Comparison of ENCODE assay signal across 18 cellular contexts in the genomic region with DNA sequence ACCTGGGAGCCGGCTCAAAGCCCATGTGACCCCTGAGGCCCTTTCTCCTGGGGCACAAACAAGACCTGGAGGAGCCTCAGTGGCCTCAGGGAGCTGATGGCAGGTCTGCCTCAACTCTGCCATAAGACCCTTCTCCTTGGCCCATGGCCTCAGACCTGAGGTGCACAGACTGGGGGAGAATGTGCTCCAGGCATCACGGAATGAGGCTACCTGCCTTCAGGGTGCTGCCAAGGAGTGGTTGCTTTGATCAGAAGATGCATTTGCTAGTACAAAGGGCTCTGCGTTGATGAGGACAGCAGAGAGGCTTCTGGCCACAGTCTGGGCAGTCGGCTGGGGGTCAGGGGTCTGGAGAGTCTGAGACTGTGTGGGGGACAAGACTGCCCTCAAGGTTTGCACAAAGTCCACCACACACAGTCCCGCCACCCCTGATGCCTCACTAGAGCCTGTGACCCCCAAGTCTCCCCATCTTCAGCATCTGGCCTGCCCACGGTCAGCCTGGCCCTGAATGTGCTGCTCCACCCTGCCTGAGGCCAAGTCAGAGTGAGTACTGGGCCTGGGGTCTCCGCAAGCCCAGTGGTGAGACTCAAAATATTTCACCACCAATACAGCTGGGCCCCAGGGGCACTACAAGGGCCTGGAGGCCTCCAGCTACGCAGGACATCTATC. TPM values are rescaled to one million over a fixed set of nuclear protein-coding genes. Genes with fewer than 3 reads are reported as not detected.
DNase-seq lines count a peak whose midpoint lies in the region; ATAC-seq and TF ChIP-seq lines count a peak whose summit lies in the region.
"Had no signal": no experiment of that assay in that cellular context is flagged by ENCODE, and none has a peak within 500 bp of the region (broad histone marks: within the 10 kb centered on the region; RNA-seq: fewer than 3 reads in every experiment).

No MANE protein-coding gene starts in this region.

- peak; percentile 5 for DNase-seq in activated CD4-positive, alpha-beta T cell treated with anti-CD3 and anti-CD28 coated beads for 1 hour
- DNase-seq in activated CD4-positive, alpha-beta T cell treated with anti-CD3 and anti-CD28 coated beads, Interleukin-2, amount 10 ng/mL, durations not matched to agents 7 days and 5 days = no peak
- DNase-seq in esophagus muscularis mucosa (ENCODE audit: extremely low spot score) = peak; percentile 89
- peak; percentile 28 for DNase-seq in lung (ENCODE audit: low spot score)
- peak; percentile 43 for DNase-seq in type B pancreatic cell (ENCODE audit: extremely low spot score, unreplicated experiment)
- no peak for DNase-seq in brain microvascular endothelial cell
- DNase-seq in NOMO-1 treated with dmso at 0.1 percent for 144 hours (lab: John Stamatoyannopoulos, UW; ENCODE audit: unreplicated experiment) = no peak
- DNase-seq: 8988T, C1 segment of cervical spinal cord, DMS 273 treated with DMSO at 0.1 percent for 48 hours, HCEC 1CT, IMR-90, NCI-H1417, NCI-H1930, NCI-H2171, NCI-H82, SIG-M5 had no signal

- no peaks in the 10 kb centered on the region for H3K9me3 Mint-ChIP-seq in activated CD4-positive, alpha-beta T cell treated with anti-CD3 and anti-CD28 coated beads, Interleukin-2, amount 10 ng/mL, durations not matched to agents 7 days and 5 days
- no peaks in the 10 kb centered on the region for H3K9me3 Mint-ChIP-seq in type B pancreatic cell

- in situ Hi-C loops in brain microvascular endothelial cell (cut with HindIII; ENCODE audit: low pct_ligation_motif_present, low sequenced_read_pairs) = no loop called here

- no peak overlapping the region for H3K4me3 ChIP-seq in esophagus muscularis mucosa
- H3K4me3 ChIP-seq in lung = no peak overlapping the region
- no peak overlapping the region for H3K4me3 ChIP-seq in brain microvascular endothelial cell (ENCODE audit: low read depth, low read length)

- H3K27me3 Mint-ChIP-seq in activated CD4-positive, alpha-beta T cell treated with anti-CD3 and anti-CD28 coated beads, Interleukin-2, amount 10 ng/mL, durations not matched to agents 7 days and 5 days = no peaks in the 10 kb centered on the region
- H3K27me3 Mint-ChIP-seq in type B pancreatic cell = no peaks in the 10 kb centered on the region

- no peaks in the 10 kb centered on the region for H3K27me3 ChIP-seq in esophagus muscularis mucosa
- no peaks in the 10 kb centered on the region for H3K27me3 ChIP-seq in lung (ENCODE audit: control insufficient read depth, insufficient read depth)
- H3K27me3 ChIP-seq in brain microvascular endothelial cell (replicated peaks) = no peaks in the 10 kb centered on the region

- H3K27ac Mint-ChIP-seq in activated CD4-positive, alpha-beta T cell treated with anti-CD3 and anti-CD28 coated beads, Interleukin-2, amount 10 ng/mL, durations not matched to agents 7 days and 5 days = no peak overlapping the region
- no peak overlapping the region for H3K27ac Mint-ChIP-seq in type B pancreatic cell

- POLR2A ChIA-PET in activated CD4-positive, alpha-beta T cell treated with anti-CD3 and anti-CD28 coated beads, Interleukin-2, amount 10 ng/mL, durations not matched to agents 7 days and 5 days (lab: Charles Lee) = no interaction called here

- intact Hi-C loops in esophagus muscularis mucosa (cut with DNase I) = no loop called here

- ATAC-seq in lung (ENCODE audit: insufficient read depth, low FRiP score) = no peak
- no peak for ATAC-seq in GM19467 (IDR thresholded peaks at IDR 0.05; ENCODE audit: unreplicated experiment)

- no peak for TF ChIP-seq POLR2A in esophagus muscularis mucosa (IDR thresholded peaks at IDR 0.05; ENCODE audit: low read depth)

- no peaks in the 10 kb centered on the region for H3K4me1 Mint-ChIP-seq in activated CD4-positive, alpha-beta T cell treated with anti-CD3 and anti-CD28 coated beads, Interleukin-2, amount 10 ng/mL, durations not matched to agents 7 days and 5 days
- H3K4me1 Mint-ChIP-seq in type B pancreatic cell (ENCODE audit: unreplicated experiment) = peaks cover 9% of the 10 kb centered on the region

- no peak for TF ChIP-seq EP300 in esophagus muscularis mucosa (IDR thresholded peaks at IDR 0.05)

- H3K4me1 ChIP-seq in esophagus muscularis mucosa = no peaks in the 10 kb centered on the region
- H3K4me1 ChIP-seq in lung (ENCODE audit: control insufficient read depth in 2 of 2, insufficient read depth in 2 of 2, low read length in 2 of 2) = no peaks in the 10 kb centered on the region

- no peak overlapping the region for H3K4me3 Mint-ChIP-seq in activated CD4-positive, alpha-beta T cell treated with anti-CD3 and anti-CD28 coated beads, Interleukin-2, amount 10 ng/mL, durations not matched to agents 7 days and 5 days
- H3K4me3 Mint-ChIP-seq in type B pancreatic cell = no peak overlapping the region

- H3K9me3 ChIP-seq in esophagus muscularis mucosa (no peaks in the 10 kb centered on the region), lung (ENCODE audit: control insufficient read depth in 2 of 2, insufficient read depth in 1 of 2, low read length in 1 of 2) (peaks cover 0 to 2% of the 10 kb centered on the region in 2 donors)

- H3K27ac ChIP-seq in esophagus muscularis mucosa (replicated peaks in 1 of 4) (no peak overlapping the region), lung (ENCODE audit: low read depth in 1 of 2, low read length in 1 of 2) (no peak overlapping the region), brain microvascular endothelial cell (no peak overlapping the region)

- WGBS in esophagus muscularis mucosa = 96% methylated on average over 6 of the region's 8 CpGs
- WGBS in lung, 2 donors = 87 to 95% methylated on average over 8 of the region's 8 CpGs

- no peak for TF ChIP-seq CTCF in esophagus muscularis mucosa (IDR thresholded peaks at IDR 0.05)
- no peak for TF ChIP-seq CTCF in lung (IDR thresholded peaks at IDR 0.05; ENCODE audit: control extremely low read depth, extremely low read depth)
- no peak for TF ChIP-seq CTCF in type B pancreatic cell (conservative IDR thresholded peaks at IDR 0.05)
- no peak for TF ChIP-seq CTCF in brain microvascular endothelial cell (IDR thresholded peaks at IDR 0.05; ENCODE audit: low read depth, low read length, missing control alignments)

- CTCF ChIA-PET in activated CD4-positive, alpha-beta T cell treated with anti-CD3 and anti-CD28 coated beads, Interleukin-2, amount 10 ng/mL, durations not matched to agents 7 days and 5 days (lab: Charles Lee) = no interaction called here

- H3K36me3 ChIP-seq in esophagus muscularis mucosa (peaks cover 0 to 54% (median 24%) of the 10 kb centered on the region in 4 donors), lung (ENCODE audit: control insufficient read depth in 2 of 2, insufficient read depth in 2 of 2, low read length in 2 of 2) (no peaks in the 10 kb centered on the region), brain microvascular endothelial cell (replicated peaks) (no peaks in the 10 kb centered on the region)

- H3K36me3 Mint-ChIP-seq in activated CD4-positive, alpha-beta T cell treated with anti-CD3 and anti-CD28 coated beads, Interleukin-2, amount 10 ng/mL, durations not matched to agents 7 days and 5 days (ENCODE audit: low read depth) = no peaks in the 10 kb centered on the region
- no peaks in the 10 kb centered on the region for H3K36me3 Mint-ChIP-seq in type B pancreatic cell

RNA-seq across cellular contexts. Expression of gene ALDH1L1, which starts 26.6 kb away (rescaled TPM):
- not detected for total RNA-seq in activated CD4-positive, alpha-beta T cell treated with anti-CD3 and anti-CD28 coated beads, Interleukin-2, amount 10 ng/mL, durations not matched to agents 7 days and 5 days
- 10 to 100 TPM; 19.2 to 39.9 (median 25.9) TPM for total RNA-seq in esophagus muscularis mucosa
- total RNA-seq in lung = 1 to 10 TPM in 1 of 2 donors, under 1 TPM in 1; 0.51 to 9.0 TPM
- polyA plus RNA-seq in lung = 1 to 10 TPM; 2.3 to 3.3 TPM
- 5.0 and 10.2 TPM in 2 replicates for total RNA-seq in type B pancreatic cell (ENCODE audit: low replicate concordance)
- total RNA-seq: IMR-90 had no signal
- polyA plus RNA-seq: IMR-90 had no signal

Comparison
In these comparisons a context has a peak if more than half of its experiments do, and no peak if none do; other contexts are left out.
1. DNase-seq: peak in activated CD4-positive, alpha-beta T cell treated with anti-CD3 and anti-CD28 coated beads for 1 hour (single experiment), esophagus muscularis mucosa (single experiment), lung (single experiment) and type B pancreatic cell (single experiment); none in activated CD4-positive, alpha-beta T cell treated with anti-CD3 and anti-CD28 coated beads, Interleukin-2, amount 10 ng/mL, durations not matched to agents 7 days and 5 days (single experiment), brain microvascular endothelial cell (single experiment) and NOMO-1 treated with dmso at 0.1 percent for 144 hours (single experiment).